Comparison of ENCODE assay signal across 16 cellular contexts in genomic region chr16:88536971-88537751, GRCh38. TPM values are rescaled to one million over a fixed set of nuclear protein-coding genes. Genes with fewer than 3 reads are reported as not detected.
DNase-seq lines count a peak whose midpoint lies in the region; ATAC-seq, FAIRE-seq and TF ChIP-seq lines count a peak whose summit lies in the region.
"Had no signal": no experiment of that assay in that cellular context is flagged by ENCODE, and none has a peak within 500 bp of the region (broad histone marks: within the 10 kb centered on the region; RNA-seq: fewer than 3 reads in every experiment).

No MANE protein-coding gene starts in this region.

- no peak overlapping the region for H2AK5ac ChIP-seq in neuronal stem cell (ENCODE audit: low read depth, low read length)

- intact Hi-C loops in K562 (cut with micrococcal nuclease): no loop called here

- H3K27ac ChIP-seq in HEK293 (ENCODE audit: extremely low read depth, low read depth, low read length) (no peak overlapping the region), K562 (ENCODE audit: extremely low read depth, low read depth, low read length) (no peak overlapping the region), neuronal stem cell (replicated peaks; ENCODE audit: low read length) (no peak overlapping the region)
- H3K27ac ChIP-seq: esophagus squamous epithelium had no signal

- H3K9me3 Mint-ChIP-seq in activated naive CD4-positive, alpha-beta T cell treated with anti-CD3 and anti-CD28 coated beads, Interleukin-2, amount 50 U/mL, for 72 hours: no peaks in the 10 kb centered on the region
- H3K9me3 Mint-ChIP-seq: T-helper 1 cell treated with Interleukin-12 subunit alpha and Interleukin-12 subunit beta and Interleukin-4 antibody, amounts not matched to agents 30 μg/mL and 1 μg/mL, for 36 hours had no signal

- peaks cover 27 to 38% of the 10 kb centered on the region in 2 experiments; a peak in 4 of 5 replicates for H3K27me3 ChIP-seq in K562 (ENCODE audit: control insufficient read depth in 2 of 2, insufficient read depth in 2 of 2, low read length in 2 of 2)
- peaks cover 0 to 26% (median 22%) of the 10 kb centered on the region in 3 experiments for H3K27me3 ChIP-seq in neuronal stem cell (ENCODE audit: control insufficient read depth in 3 of 3, insufficient read depth in 3 of 3, low read depth in 1 of 3, low read length in 3 of 3)

- POLR2A ChIA-PET in HEK293 (lab: Yijun Ruan, JAX): interaction anchor here (0.9 kb wide), 1 partner anchor 84 kb away, joined by 3 read pairs; the partner anchor contains the start of gene ZFPM1
- POLR2A ChIA-PET in K562 (lab: Yijun Ruan, JAX): interaction anchor here (1.0 to 2.2 kb wide), 2 partner anchors 11 to 87 kb away, joined by 3 to 7 read pairs; no protein-coding TSS in a partner anchor

- in situ Hi-C loops in K562 (cut with MboI): no loop called here

- H3K27ac Mint-ChIP-seq in activated naive CD4-positive, alpha-beta T cell treated with anti-CD3 and anti-CD28 coated beads, Interleukin-2, amount 50 U/mL, for 72 hours: peak overlapping the region; percentile 81 to 86

- H3K79me1 ChIP-seq in neuronal stem cell (ENCODE audit: low read depth, low read length): peaks cover 10% of the 10 kb centered on the region

- H3K4me3 ChIP-seq in HEK293 (ENCODE audit: low read depth, low read length): no peak overlapping the region
- no peak overlapping the region for H3K4me3 ChIP-seq in K562
- H3K4me3 ChIP-seq in neuronal stem cell (ENCODE audit: low read length in 2 of 2): no peak overlapping the region
- H3K4me3 ChIP-seq: esophagus squamous epithelium had no signal

- peak overlapping the region; percentile 17 for H4K8ac ChIP-seq in neuronal stem cell (ENCODE audit: low read depth, low read length)

- 0 out of 4 replicates have a peak, but pooled peaks of 1 of the 2 experiments have one; percentile 11 for TF ChIP-seq RAD21 in K562 (CRISPR knock-in tag; conservative IDR thresholded peaks at IDR 0.05 in 1 of 2, IDR thresholded peaks at IDR 0.05 in 1 of 2)

- H3K14ac ChIP-seq in neuronal stem cell (ENCODE audit: low read length): peak overlapping the region; percentile 38

- BruUV-seq in K562 (replicated peaks; lab: Mats Ljungman, UMichigan): no TSS peak

- no peak for FAIRE-seq in K562 (lab: Jason Lieb, UNC)
- FAIRE-seq: islet of Langerhans had no signal

- TF ChIP-seq POLR2A in K562 (conservative IDR thresholded peaks at IDR 0.05): peak; percentile 28; the same call in 1 of the 2 replicates

- H3K79me2 ChIP-seq in K562 (ENCODE audit: control insufficient read depth, insufficient read depth, low read length): no peaks in the 10 kb centered on the region

- TF ChIP-seq EP300 in K562 (IDR thresholded peaks at IDR 0.05; ENCODE audit: low read length): no peak

- peak overlapping the region; percentile 73 for H3K23ac ChIP-seq in neuronal stem cell (ENCODE audit: low read depth, low read length, poor library complexity)

- no peak for DNase-seq in activated naive CD4-positive, alpha-beta T cell treated with anti-CD3 and anti-CD28 coated beads, Interleukin-2, amount 50 U/mL, for 72 hours (ENCODE audit: low spot score in 2 of 2)
- no peak for DNase-seq in activated naive CD4-positive, alpha-beta T cell (lab: John Stamatoyannopoulos, UW)
- DNase-seq in K562 (ENCODE audit: extremely low read depth in 1 of 4, low spot score in 3 of 4) (no peak), neuronal stem cell (ENCODE audit: low spot score) (no peak), NOMO-1 (lab: John Stamatoyannopoulos, UW; ENCODE audit: unreplicated experiment in 2 of 2) (no peak), dedifferentiated amniotic fluid mesenchymal stem cell (ENCODE audit: extremely low spot score) (no peak)
- DNase-seq: activated naive CD4-positive, alpha-beta T cell treated with Interleukin-2 at 50 U/mL for 16 hours; cortex of kidney; esophagus squamous epithelium; GDM1; NCI-H2081 treated with DMSO at 0.1 percent for 48 hours had no signal

- H2BK120ac ChIP-seq in neuronal stem cell (ENCODE audit: low read depth, low read length): no peak overlapping the region

- H3K4me1 ChIP-seq in HEK293 (ENCODE audit: control insufficient read depth, insufficient read depth, low read length): peaks cover 6% of the 10 kb centered on the region; the same call in 1 of the 2 replicates
- H3K4me1 ChIP-seq in K562 (replicated peaks in 1 of 2; ENCODE audit: control insufficient read depth in 2 of 2, insufficient read depth in 2 of 2, low read length in 2 of 2): peaks cover 0 to 69% of the 10 kb centered on the region in 2 experiments; a peak in 3 of 5 replicates
- H3K4me1 ChIP-seq in neuronal stem cell (ENCODE audit: control insufficient read depth in 2 of 2, insufficient read depth in 1 of 2, low read depth in 1 of 2, low read length in 2 of 2): peaks cover 8 to 13% of the 10 kb centered on the region in 2 donors

- ATAC-seq in activated naive CD4-positive, alpha-beta T cell treated with anti-CD3 and anti-CD28 coated beads, Interleukin-2, amount 50 U/mL, for 72 hours: no peak
- peak; percentile 42 for ATAC-seq in K562
- ATAC-seq in GM21717 (IDR thresholded peaks at IDR 0.05; ENCODE audit: unreplicated experiment): no peak
- ATAC-seq: activated CD4-positive, CD25-positive, alpha-beta regulatory T cell treated with anti-CD3 and anti-CD28 coated beads, Interleukin-2, amount 50 U/mL, for 24 hours had no signal

- H3K36me3 ChIP-seq in HEK293 (ENCODE audit: control insufficient read depth in 2 of 2, insufficient read depth in 1 of 2, low read length in 2 of 2) (peaks cover 0 to 11% of the 10 kb centered on the region in 2 experiments; a peak in 1 of 3 replicates), K562 (ENCODE audit: control insufficient read depth, insufficient read depth, low read length) (peaks cover 18% of the 10 kb centered on the region; the same call in 2 of the 3 replicates), neuronal stem cell (replicated peaks in 1 of 2; ENCODE audit: control insufficient read depth in 2 of 2, insufficient read depth in 2 of 2, low read length in 2 of 2) (peaks cover 2 to 8% of the 10 kb centered on the region in 2 donors)
- H3K36me3 ChIP-seq: esophagus squamous epithelium had no signal

- H4K91ac ChIP-seq in neuronal stem cell (ENCODE audit: low read depth, low read length, poor library complexity): no peak overlapping the region

- H3K36me3 Mint-ChIP-seq in activated naive CD4-positive, alpha-beta T cell treated with anti-CD3 and anti-CD28 coated beads, Interleukin-2, amount 50 U/mL, for 72 hours: peaks cover 0 to under 1% of the 10 kb centered on the region in 2 donors

- H2AFZ ChIP-seq in K562 (ENCODE audit: low read depth, low read length) (no peak overlapping the region), neuronal stem cell (ENCODE audit: low read length) (no peak overlapping the region)

- H3K18ac ChIP-seq in neuronal stem cell (ENCODE audit: low read length): peak overlapping the region; percentile 11

- no peak overlapping the region for H2BK12ac ChIP-seq in neuronal stem cell (ENCODE audit: low read length)

- H3K9ac ChIP-seq in K562 (ENCODE audit: insufficient read depth in 1 of 2, low read depth in 2 of 2, low read length in 2 of 2): no peak overlapping the region
- H3K9ac ChIP-seq in neuronal stem cell (ENCODE audit: low read depth, low read length, poor library complexity): no peak overlapping the region

- TF ChIP-seq CTCF in HEK293 (tag by site-specific recombination; IDR thresholded peaks at IDR 0.05): peak; percentile 70
- TF ChIP-seq CTCF in K562 (IDR thresholded peaks at IDR 0.05 in 2 of 3, conservative IDR thresholded peaks at IDR 0.05 in 1 of 3; ENCODE audit: insufficient read depth in 2 of 3, low read depth in 1 of 3, low read length in 3 of 3): peak in 2 of 3 experiments; percentile 9 to 21; a peak in 1 of 6 replicates

- H4K20me1 ChIP-seq in K562 (replicated peaks; ENCODE audit: control insufficient read depth, insufficient read depth, low read length): peaks cover 13% of the 10 kb centered on the region

- WGBS in K562 (ENCODE audit: insufficient coverage, low coverage, missing lambda C conversion rate): 51% methylated on average over 30 of the region's 31 CpGs
- no CpG with 5 or more reads among the region's 31 CpGs for WGBS in neuronal stem cell (ENCODE audit: extremely low coverage in 2 of 2, insufficient read length in 2 of 2, insufficient replicate concordance in 1 of 2), 2 donors

- H3K4ac ChIP-seq in neuronal stem cell (ENCODE audit: low read length): no peak overlapping the region

- H3K4me2 ChIP-seq in K562 (ENCODE audit: insufficient read depth, low read length): no peak overlapping the region
- H3K4me2 ChIP-seq in neuronal stem cell (ENCODE audit: insufficient read depth, low read length, poor library complexity, severe bottlenecking): no peak overlapping the region

- no peak overlapping the region for H2BK5ac ChIP-seq in neuronal stem cell (ENCODE audit: low read length)

- no peaks in the 10 kb centered on the region for H3K9me1 ChIP-seq in K562 (ENCODE audit: control insufficient read depth, insufficient read depth, low read length)

- CTCF ChIA-PET in HEK293 (lab: Yijun Ruan, JAX) (no interaction called here), K562 (lab: Yijun Ruan, JAX; ENCODE audit: low intra/inter-chr PET ratio) (no interaction called here)

- H2BK15ac ChIP-seq in neuronal stem cell (ENCODE audit: low read length): no peak overlapping the region

- H3K9me3 ChIP-seq in HEK293 (ENCODE audit: control insufficient read depth, insufficient read depth, low read depth, low read length) (no peaks in the 10 kb centered on the region), K562 (replicated peaks; ENCODE audit: control insufficient read depth, insufficient read depth, low read depth, low read length) (peaks cover 3% of the 10 kb centered on the region), neuronal stem cell (replicated peaks in 1 of 2; ENCODE audit: control insufficient read depth in 2 of 2, insufficient read depth in 1 of 2, low read depth in 1 of 2, low read length in 2 of 2) (peaks cover 0 to 1% of the 10 kb centered on the region in 2 donors)

RNA-seq across cellular contexts. Expression of gene ZC3H18, which starts 33.0 kb away (rescaled TPM):
- total RNA-seq in activated naive CD4-positive, alpha-beta T cell treated with anti-CD3 and anti-CD28 coated beads, Interleukin-2, amount 50 U/mL, for 72 hours: 10 to 100 TPM; 70.3 to 71.9 TPM
- total RNA-seq in K562 (2011; cell fraction: chromatin; rRNA removed; ENCODE audit: low replicate concordance): 74.4 and 112 TPM in 2 replicates
- 51.3 and 61.4 TPM in 2 replicates for total RNA-seq in K562 (2011; cell fraction: nucleolus; rRNA removed)
- 61.1 and 63.4 TPM in 2 replicates for total RNA-seq in K562 (2011; cell fraction: nucleoplasm; rRNA removed)
- total RNA-seq in K562 (2014; rRNA removed): 26.9 and 35.1 TPM in 2 replicates
- 16.0 and 16.3 TPM in 2 replicates for total RNA-seq in K562 (2014; rRNA removed; fragmentation: Illumina TruSeq; extraction: Trizol)
- 31.1 and 33.9 TPM in 2 replicates for total RNA-seq in K562 (2015; rRNA removed; fragmentation: Illumina TruSeq; extraction: Trizol)
- total RNA-seq in K562 (2021): 81.3 and 88.7 TPM in 2 replicates
- polyA plus RNA-seq in K562 (2011; rRNA removed): 12.5 and 15.8 TPM in 2 replicates
- polyA plus RNA-seq in K562 (2011; cell fraction: cytosol; rRNA removed): 10.1 and 15.8 TPM in 2 replicates
- 43.3 and 65.6 TPM in 2 replicates for polyA plus RNA-seq in K562 (2011; cell fraction: nucleus; rRNA removed)
- 57.6 and 59.2 TPM in 2 replicates for polyA plus RNA-seq in K562 (2012)
- polyA plus RNA-seq in K562 (2014; fragmentation: Illumina TruSeq; extraction: Trizol): 60.7 and 65.3 TPM in 2 replicates
- polyA plus RNA-seq in K562 (2014; fragmentation: Nextera tagmentation; extraction: Ambion mirVana): 1 to 10 TPM; 1.7 to 2.0 TPM
- polyA plus RNA-seq in K562 (2014; rRNA removed): 37.1 and 49.2 TPM in 2 replicates
- polyA minus RNA-seq in K562 (2011; rRNA and poly(A)+ RNA removed): 7.9 and 9.1 TPM in 2 replicates
- polyA minus RNA-seq in K562 (2011; cell fraction: cytosol; rRNA and poly(A)+ RNA removed): 23.7 and 30.6 TPM in 2 replicates
- polyA minus RNA-seq in K562 (2011; cell fraction: nucleus; rRNA and poly(A)+ RNA removed): 17.5 and 19.1 TPM in 2 replicates
- polyA plus RNA-seq in neuronal stem cell (2013, experiment 1 of 2): 48.7 TPM
- 49.9 TPM for polyA plus RNA-seq in neuronal stem cell (2013, experiment 2 of 2)
